ENCODE assay signal across 10 cellular contexts in the genomic region with DNA sequence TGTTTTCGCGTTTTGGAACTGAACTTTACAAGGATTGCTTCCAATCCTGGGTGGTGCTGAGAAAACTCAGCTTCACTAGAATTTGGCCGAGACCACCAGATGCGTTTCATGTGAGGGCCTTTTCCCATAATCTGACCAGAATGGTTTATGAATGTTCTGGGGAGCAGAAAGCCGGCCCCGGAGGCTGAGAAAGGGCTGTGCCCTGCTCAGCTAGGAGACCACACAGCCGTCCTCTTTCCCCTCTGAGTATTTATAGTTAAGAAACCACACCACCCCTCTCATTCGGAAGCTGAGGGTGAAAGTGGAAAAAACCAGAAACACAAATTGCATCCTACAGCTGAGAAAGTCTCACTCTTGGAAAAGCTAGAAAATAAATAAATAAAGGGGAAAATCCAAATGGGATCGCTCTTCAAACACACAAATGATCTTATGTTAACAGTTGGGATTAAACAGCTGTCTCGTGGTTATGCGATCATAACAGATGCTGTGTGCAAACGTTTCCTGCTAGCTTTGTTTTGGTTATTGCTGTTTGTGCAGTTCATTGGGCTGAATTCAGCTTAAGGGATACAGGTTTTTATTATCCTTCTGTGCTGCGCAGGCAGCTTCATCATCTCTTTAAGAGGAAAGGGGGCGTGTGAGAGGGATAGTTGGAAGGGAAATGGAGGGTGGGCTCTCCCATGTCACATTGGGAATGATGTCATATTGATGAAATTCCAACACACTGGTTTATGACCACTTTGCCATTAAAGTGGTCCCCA.
DNase-seq lines count a peak whose midpoint lies in the region; ATAC-seq and TF ChIP-seq lines count a peak whose summit lies in the region.
"Had no signal": no experiment of that assay in that cellular context is flagged by ENCODE, and none has a peak within 500 bp of the region (broad histone marks: within the 10 kb centered on the region; RNA-seq: fewer than 3 reads in every experiment).

No MANE protein-coding gene starts in this region.

- peaks cover 30% of the 10 kb centered on the region for H3K4me1 Mint-ChIP-seq in nephron progenitor cell
- no peaks in the 10 kb centered on the region for H3K4me1 Mint-ChIP-seq in stimulated activated memory B cell treated with anti-CD40 and anti-IgM and Interleukin-4, amounts not matched to agents 10 μg/mL and 1 μg/mL and 100 μg/mL, for 72 hours

- TF ChIP-seq CTCF in nephron progenitor cell (IDR thresholded peaks at IDR 0.05): no peak

- no peaks in the 10 kb centered on the region for H3K27me3 Mint-ChIP-seq in nephron progenitor cell (ENCODE audit: low read depth, poor library complexity)
- no peaks in the 10 kb centered on the region for H3K27me3 Mint-ChIP-seq in stimulated activated memory B cell treated with anti-CD40 and anti-IgM and Interleukin-4, amounts not matched to agents 10 μg/mL and 1 μg/mL and 100 μg/mL, for 72 hours
- H3K27me3 Mint-ChIP-seq: dendritic cell treated with granulocyte-macrophage colony-stimulating factor and Interleukin-4, amounts not matched to agents 40 ng/mL and 50 ng/mL, for 4 days had no signal

- H3K36me3 Mint-ChIP-seq in nephron progenitor cell (ENCODE audit: low read depth): peaks cover 38% of the 10 kb centered on the region
- H3K36me3 Mint-ChIP-seq in stimulated activated memory B cell treated with anti-CD40 and anti-IgM and Interleukin-4, amounts not matched to agents 10 μg/mL and 1 μg/mL and 100 μg/mL, for 72 hours: no peaks in the 10 kb centered on the region

- H3K27ac Mint-ChIP-seq in nephron progenitor cell: peak overlapping the region; percentile 57
- no peak overlapping the region for H3K27ac Mint-ChIP-seq in stimulated activated memory B cell treated with anti-CD40 and anti-IgM and Interleukin-4, amounts not matched to agents 10 μg/mL and 1 μg/mL and 100 μg/mL, for 72 hours
- H3K27ac Mint-ChIP-seq: dendritic cell treated with granulocyte-macrophage colony-stimulating factor and Interleukin-4, amounts not matched to agents 40 ng/mL and 50 ng/mL, for 4 days had no signal

- ATAC-seq in HG03460 (IDR thresholded peaks at IDR 0.05; ENCODE audit: unreplicated experiment): no peak
- no peak for ATAC-seq in stimulated activated memory B cell treated with anti-CD40 and anti-IgM and Interleukin-4, amounts not matched to agents 10 μg/mL and 1 μg/mL and 100 μg/mL, for 72 hours

- DNase-seq in AG20443 (ENCODE audit: low spot score) (peak; percentile 18), NCI-H526 (lab: John Stamatoyannopoulos, UW) (peak; percentile 30 to 53), fibroblast of peridontal ligament (ENCODE audit: extremely low read depth) (peak; percentile 80), nephron progenitor cell (no peak), middle frontal gyrus (ENCODE audit: extremely low spot score, low spot score) (no peak), hepatic stellate cell (ENCODE audit: low spot score) (no peak)
- DNase-seq: SIG-M5 had no signal

- no peak overlapping the region for H3K4me3 Mint-ChIP-seq in nephron progenitor cell
- no peak overlapping the region for H3K4me3 Mint-ChIP-seq in stimulated activated memory B cell treated with anti-CD40 and anti-IgM and Interleukin-4, amounts not matched to agents 10 μg/mL and 1 μg/mL and 100 μg/mL, for 72 hours
- H3K4me3 Mint-ChIP-seq: dendritic cell treated with granulocyte-macrophage colony-stimulating factor and Interleukin-4, amounts not matched to agents 40 ng/mL and 50 ng/mL, for 4 days had no signal

- peaks cover 30% of the 10 kb centered on the region for H3K9me3 Mint-ChIP-seq in nephron progenitor cell
- peaks cover 3% of the 10 kb centered on the region for H3K9me3 Mint-ChIP-seq in stimulated activated memory B cell treated with anti-CD40 and anti-IgM and Interleukin-4, amounts not matched to agents 10 μg/mL and 1 μg/mL and 100 μg/mL, for 72 hours
- H3K9me3 Mint-ChIP-seq: dendritic cell treated with granulocyte-macrophage colony-stimulating factor and Interleukin-4, amounts not matched to agents 40 ng/mL and 50 ng/mL, for 4 days had no signal

Comparison
In these comparisons a context has a peak if more than half of its experiments do, and no peak if none do; other contexts are left out.
1. DNase-seq: peak in AG20443 (single experiment), NCI-H526 (2 of 2) and fibroblast of peridontal ligament (single experiment); none in nephron progenitor cell (single experiment), middle frontal gyrus (single experiment) and hepatic stellate cell (single experiment).